In genomic region chr3:81554348-81554747, GRCh38 we compare ENCODE assay signal across 11 cellular contexts.
DNase-seq lines count a peak whose midpoint lies in the region; ATAC-seq, FAIRE-seq and TF ChIP-seq lines count a peak whose summit lies in the region.
"Had no signal": no experiment of that assay in that cellular context is flagged by ENCODE, and none has a peak within 500 bp of the region (broad histone marks: within the 10 kb centered on the region; RNA-seq: fewer than 3 reads in every experiment).

No MANE protein-coding gene starts in this region.

- H2AFZ ChIP-seq in mammary epithelial cell (ENCODE audit: low read depth, low read length) (no peak overlapping the region), endothelial cell of umbilical vein (ENCODE audit: low read depth, low read length) (no peak overlapping the region)

- TF ChIP-seq POLR2A in breast epithelium (IDR thresholded peaks at IDR 0.05) (no peak), endothelial cell of umbilical vein (IDR thresholded peaks at IDR 0.05; ENCODE audit: low read depth, low read length) (no peak), Peyer's patch (IDR thresholded peaks at IDR 0.05) (no peak)

- H3K4me3 ChIP-seq in mammary epithelial cell (replicated peaks in 1 of 3; ENCODE audit: insufficient read depth in 1 of 3, low read depth in 2 of 3, low read length in 3 of 3) (no peak overlapping the region), breast epithelium (no peak overlapping the region), endothelial cell of umbilical vein (replicated peaks in 1 of 3; ENCODE audit: insufficient read depth in 1 of 3, low read depth in 1 of 3, low read length in 3 of 3) (no peak overlapping the region), Peyer's patch (no peak overlapping the region)

- no peak overlapping the region for H3K9ac ChIP-seq in mammary epithelial cell (ENCODE audit: insufficient read depth, low read length)
- H3K9ac ChIP-seq in endothelial cell of umbilical vein (replicated peaks; ENCODE audit: extremely low read depth, insufficient read depth, low read length), result no peak overlapping the region

- H3K9me3 ChIP-seq in mammary epithelial cell (replicated peaks; ENCODE audit: insufficient read depth, low read length), result no peaks in the 10 kb centered on the region
- H3K9me3 ChIP-seq in breast epithelium, result no peaks in the 10 kb centered on the region
- no peaks in the 10 kb centered on the region for H3K9me3 ChIP-seq in endothelial cell of umbilical vein (replicated peaks; ENCODE audit: control insufficient read depth, insufficient read depth, low read length)
- no peaks in the 10 kb centered on the region for H3K9me3 ChIP-seq in Peyer's patch

- intact Hi-C loops in mammary epithelial cell (cut with micrococcal nuclease), result no loop called here
- intact Hi-C loops in breast epithelium (cut with DNase I; ENCODE audit: low total_unique reads), result no loop called here
- intact Hi-C loops in endothelial cell of umbilical vein (cut with micrococcal nuclease), result no loop called here
- intact Hi-C loops in posterior vena cava (cut with DNase I), result no loop called here

- H3K4me2 ChIP-seq in mammary epithelial cell (ENCODE audit: insufficient read depth, low read depth, low read length), result no peak overlapping the region
- no peak overlapping the region for H3K4me2 ChIP-seq in endothelial cell of umbilical vein (ENCODE audit: insufficient read depth, low read length)

- H3K27me3 ChIP-seq in mammary epithelial cell (ENCODE audit: insufficient read depth, low read length) (no peaks in the 10 kb centered on the region), breast epithelium (no peaks in the 10 kb centered on the region), endothelial cell of umbilical vein (ENCODE audit: control insufficient read depth in 2 of 2, insufficient read depth in 2 of 2, low read length in 2 of 2) (no peaks in the 10 kb centered on the region), Peyer's patch (no peaks in the 10 kb centered on the region)

- dilution Hi-C loops in mammary epithelial cell (cut with HindIII; ENCODE audit: low sequenced_read_pairs), result no loop called here
- dilution Hi-C loops in endothelial cell of umbilical vein (cut with MboI; ENCODE audit: extremely low pct_ligation_motif_present, low sequenced_read_pairs), result no loop called here

- POLR2A ChIA-PET in endothelial cell of umbilical vein (lab: Charles Lee), result no interaction called here
- POLR2A ChIA-PET in RWPE1 (lab: Yijun Ruan, JAX; ENCODE audit: low non-redundant PET), result no interaction called here

- peak; percentile 66 for ATAC-seq in HG03571 (IDR thresholded peaks at IDR 0.05; ENCODE audit: unreplicated experiment)

- no peaks in the 10 kb centered on the region for H3K9me1 ChIP-seq in endothelial cell of umbilical vein (replicated peaks; ENCODE audit: control insufficient read depth, extremely low read depth, insufficient read depth, low read length)

- no peaks in the 10 kb centered on the region for H3K79me2 ChIP-seq in mammary epithelial cell (ENCODE audit: insufficient read depth, low read length)
- H3K79me2 ChIP-seq in endothelial cell of umbilical vein (ENCODE audit: control insufficient read depth, insufficient read depth, low read length), result no peaks in the 10 kb centered on the region

- no TSS peak for BruUV-seq in mammary epithelial cell (replicated peaks; lab: Mats Ljungman, UMichigan)
- BruUV-seq in endothelial cell of umbilical vein (replicated peaks; lab: Mats Ljungman, UMichigan), result no TSS peak

- H3K4me1 ChIP-seq in mammary epithelial cell (ENCODE audit: insufficient read depth, low read length), result peaks cover 5% of the 10 kb centered on the region
- no peaks in the 10 kb centered on the region for H3K4me1 ChIP-seq in breast epithelium
- no peaks in the 10 kb centered on the region for H3K4me1 ChIP-seq in endothelial cell of umbilical vein (ENCODE audit: control insufficient read depth, extremely low read depth, insufficient read depth, low read length)
- H3K4me1 ChIP-seq in Peyer's patch, result no peaks in the 10 kb centered on the region

- H4K20me1 ChIP-seq in mammary epithelial cell (ENCODE audit: insufficient read depth, low read length), result no peaks in the 10 kb centered on the region
- H4K20me1 ChIP-seq in endothelial cell of umbilical vein (replicated peaks; ENCODE audit: control insufficient read depth, extremely low read depth, insufficient read depth, low read length), result no peaks in the 10 kb centered on the region

- TF ChIP-seq CTCF in mammary epithelial cell (conservative IDR thresholded peaks at IDR 0.05 in 1 of 2, IDR thresholded peaks at IDR 0.05 in 1 of 2; ENCODE audit: extremely low read depth in 1 of 2, insufficient read depth in 1 of 2, low read depth in 1 of 2, low read length in 2 of 2) (no peak), breast epithelium (IDR thresholded peaks at IDR 0.05) (no peak), endothelial cell of umbilical vein (IDR thresholded peaks at IDR 0.05; ENCODE audit: extremely low read depth in 1 of 2, insufficient read depth in 1 of 2, low read depth in 1 of 2, low read length in 2 of 2) (no peak), RWPE1 (conservative IDR thresholded peaks at IDR 0.05; ENCODE audit: low read depth) (no peak), Peyer's patch (IDR thresholded peaks at IDR 0.05) (no peak)

- no peak overlapping the region for H3K27ac ChIP-seq in mammary epithelial cell (ENCODE audit: insufficient read depth, low read depth, low read length)
- no peak overlapping the region for H3K27ac ChIP-seq in breast epithelium
- no peak overlapping the region for H3K27ac ChIP-seq in endothelial cell of umbilical vein (ENCODE audit: insufficient read depth, low read depth, low read length)
- no peak overlapping the region for H3K27ac ChIP-seq in RWPE1
- no peak overlapping the region for H3K27ac ChIP-seq in Peyer's patch

- 100% methylated on average over 1 of the region's 1 CpG for WGBS in mammary epithelial cell (ENCODE audit: low coverage, missing lambda C conversion rate)

- FAIRE-seq in endothelial cell of umbilical vein (lab: Jason Lieb, UNC), result no peak

- DNase-seq in mammary epithelial cell (peak; percentile 11), breast epithelium (ENCODE audit: low spot score in 2 of 2) (no peak), endothelial cell of umbilical vein (ENCODE audit: low read depth, low spot score) (peak; percentile 5), retina (no peak), RWPE1 (ENCODE audit: low spot score) (no peak), Peyer's patch (no peak), posterior vena cava (ENCODE audit: low spot score) (no peak)
- DNase-seq: activated CD4-positive, alpha-beta T cell treated with anti-CD3 and anti-CD28 coated beads for 4 hours; central memory CD4-positive, alpha-beta T cell; NCI-H510A treated with DMSO at 0.1 percent for 48 hours had no signal

- in situ Hi-C loops in mammary epithelial cell (cut with MboI; ENCODE audit: low sequenced_read_pairs in 2 of 2), result no loop called here

- CTCF ChIA-PET in mammary epithelial cell (lab: Charles Lee; ENCODE audit: low non-redundant PET) (no interaction called here), endothelial cell of umbilical vein (lab: Charles Lee) (no interaction called here), RWPE1 (lab: Yijun Ruan, JAX) (interaction anchor here (0.6 kb wide), 1 partner anchor 1373 kb away, joined by 3 read pairs; no protein-coding TSS in a partner anchor)

- H3K36me3 ChIP-seq in mammary epithelial cell (ENCODE audit: insufficient read depth, low read length), result no peaks in the 10 kb centered on the region
- no peaks in the 10 kb centered on the region for H3K36me3 ChIP-seq in breast epithelium
- peaks cover 0 to 3% of the 10 kb centered on the region in 2 experiments for H3K36me3 ChIP-seq in endothelial cell of umbilical vein (ENCODE audit: control insufficient read depth in 2 of 2, extremely low read depth in 1 of 2, insufficient read depth in 2 of 2, low read length in 2 of 2)
- no peaks in the 10 kb centered on the region for H3K36me3 ChIP-seq in Peyer's patch

TF ChIP-seq in endothelial cell of umbilical vein, 7 proteins besides CTCF, POLR2A, EP300 and RAD21:
- no peak for TF ChIP-seq EZH2 (IDR thresholded peaks at IDR 0.05; ENCODE audit: borderline replicate concordance, low read depth, low read length, severe bottlenecking)
- TF ChIP-seq JUN (IDR thresholded peaks at IDR 0.05; ENCODE audit: borderline replicate concordance, insufficient read depth, insufficient read length, low read depth), result no peak
- TF ChIP-seq MYC (IDR thresholded peaks at IDR 0.05; ENCODE audit: low read depth, low read length), result no peak
- TF ChIP-seq POLR2AphosphoS5 (IDR thresholded peaks at IDR 0.05; ENCODE audit: insufficient read depth, low read depth, low read length), result no peak
- no peak for TF ChIP-seq GATA2 (IDR thresholded peaks at IDR 0.05; ENCODE audit: insufficient read depth, insufficient read length, low read depth, low read length)
TF ChIP-seq in endothelial cell of umbilical vein: peak in this region for 0.

Comparison
In these comparisons a context has a peak if more than half of its experiments do, and no peak if none do; other contexts are left out.
1. DNase-seq: peak in mammary epithelial cell (single experiment) and endothelial cell of umbilical vein (single experiment); none in breast epithelium (0 of 2), retina (single experiment), RWPE1 (single experiment), Peyer's patch (0 of 3) and posterior vena cava (single experiment).